In genomic region chr12:47318963-47319362, GRCh38 we compare ENCODE assay signal across 14 cellular contexts.
"Had no signal": no experiment of that assay in that cellular context is flagged by ENCODE, and none has a peak within 500 bp of the region (broad histone marks: within the 10 kb centered on the region; RNA-seq: fewer than 3 reads in every experiment).

No MANE protein-coding gene starts in this region.

- H3K27me3 ChIP-seq: cardiac muscle cell, colonic mucosa, heart left ventricle, tibial artery, vagina had no signal

- H3K27ac Mint-ChIP-seq: activated T-cell treated with anti-CD3 and anti-CD28 coated beads, Interleukin-2, amount 50 U/mL, for 24 hours had no signal

- H3K36me3 ChIP-seq: cardiac muscle cell, colonic mucosa, heart left ventricle, tibial artery, vagina had no signal

- H3K27ac ChIP-seq: cardiac muscle cell, colonic mucosa, heart left ventricle, tibial artery, vagina, VCaP had no signal

- DNase-seq: activated CD4-positive, alpha-beta T cell treated with anti-CD3 and anti-CD28 coated beads for 48 hours; activated T-cell treated with anti-CD3 and anti-CD28 coated beads, Interleukin-2, amount 50 U/mL, for 24 hours; colonic mucosa; effector CD4-positive, alpha-beta T cell; foreskin melanocyte; heart left ventricle; islet precursor cell; stimulated activated CD4-positive, alpha-beta T cell treated with anti-CD3 and anti-CD28 coated beads, Interleukin-4, amount 100 ng/mL, for 1 hour; stimulated activated CD8-positive, alpha-beta memory T cell treated with anti-CD3 and anti-CD28 coated beads, Interleukin-4, amount 100 ng/mL, for 48 hours; tibial artery had no signal

- ATAC-seq: heart left ventricle, left lobe of liver had no signal

- H3K27me3 Mint-ChIP-seq: activated T-cell treated with anti-CD3 and anti-CD28 coated beads, Interleukin-2, amount 50 U/mL, for 24 hours had no signal

- H3K9me3 ChIP-seq: colonic mucosa, tibial artery, vagina had no signal

- H3K4me3 Mint-ChIP-seq: activated T-cell treated with anti-CD3 and anti-CD28 coated beads, Interleukin-2, amount 50 U/mL, for 24 hours had no signal

- H3K4me1 ChIP-seq: colonic mucosa had no signal

- H3K4me3 ChIP-seq: cardiac muscle cell, colonic mucosa, heart left ventricle, tibial artery, vagina had no signal
